ENCODE assay signal across 10 cellular contexts in genomic region chr1:151069103-151069486, GRCh38. TPM values are rescaled to one million over a fixed set of nuclear protein-coding genes. Genes with fewer than 3 reads are reported as not detected.
DNase-seq lines count a peak whose midpoint lies in the region; ATAC-seq and TF ChIP-seq lines count a peak whose summit lies in the region.
"Had no signal": no experiment of that assay in that cellular context is flagged by ENCODE, and none has a peak within 500 bp of the region (broad histone marks: within the 10 kb centered on the region; RNA-seq: fewer than 3 reads in every experiment).

No MANE protein-coding gene starts in this region.

- H3K27ac ChIP-seq in CD8-positive, alpha-beta T cell (ENCODE audit: low read depth, low read length) = no peak overlapping the region
- H3K27ac ChIP-seq in breast epithelium = peak overlapping the region; percentile 98 to 99

- POLR2A ChIA-PET in CD8-positive, alpha-beta T cell (lab: Charles Lee) = interaction anchor here (0.7 to 2.3 kb wide), 2 partner anchors 12 to 21 kb away, joined by 3 to 12 read pairs; no protein-coding TSS in a partner anchor

- peaks cover 65% of the 10 kb centered on the region for H3K79me2 ChIP-seq in Loucy (ENCODE audit: insufficient read depth, low read length)

- peaks cover 10% of the 10 kb centered on the region for H4K20me1 ChIP-seq in Loucy (ENCODE audit: insufficient read depth, low read length, poor library complexity, severe bottlenecking)

- H3K4me1 Mint-ChIP-seq in CD8-positive, alpha-beta T cell (ENCODE audit: low read depth) = peaks cover 27% of the 10 kb centered on the region
- peaks cover 25% of the 10 kb centered on the region for H3K4me1 Mint-ChIP-seq in osteocyte (ENCODE audit: unreplicated experiment)

- H3K27ac Mint-ChIP-seq in CD8-positive, alpha-beta T cell = peak overlapping the region; percentile 100
- peak overlapping the region; percentile 44 for H3K27ac Mint-ChIP-seq in osteocyte (ENCODE audit: unreplicated experiment)

- no peak for TF ChIP-seq CTCF in CD8-positive, alpha-beta T cell (IDR thresholded peaks at IDR 0.05)
- TF ChIP-seq CTCF in Loucy (conservative IDR thresholded peaks at IDR 0.05; ENCODE audit: low read length) (no peak), breast epithelium (IDR thresholded peaks at IDR 0.05) (no peak), osteocyte (IDR thresholded peaks at IDR 0.05) (no peak)

- intact Hi-C loops in CD8-positive, alpha-beta T cell (cut with DNase I, micrococcal nuclease) = no loop called here
- intact Hi-C loops in breast epithelium (cut with DNase I; ENCODE audit: low total_unique reads) = no loop called here

- H3K9me2 ChIP-seq in Loucy (replicated peaks; ENCODE audit: low read depth, low read length) = no peaks in the 10 kb centered on the region

- no peak for TF ChIP-seq POLR2A in breast epithelium (IDR thresholded peaks at IDR 0.05)

- no peaks in the 10 kb centered on the region for H3K36me3 ChIP-seq in CD8-positive, alpha-beta T cell (ENCODE audit: insufficient read depth, low read length)
- H3K36me3 ChIP-seq in Loucy (ENCODE audit: insufficient read depth, low read length) (peaks cover 12% of the 10 kb centered on the region), breast epithelium (no peaks in the 10 kb centered on the region)

- H3K4me2 ChIP-seq in Loucy (ENCODE audit: low read depth, low read length, poor library complexity, severe bottlenecking) = peak overlapping the region; percentile 68

- H3K4me1 ChIP-seq in CD8-positive, alpha-beta T cell (ENCODE audit: insufficient read depth, low read length) = peaks cover 11% of the 10 kb centered on the region
- H3K4me1 ChIP-seq in Loucy (ENCODE audit: insufficient read depth, low read length, poor library complexity, severe bottlenecking) (peaks cover 41% of the 10 kb centered on the region), breast epithelium (peaks cover 0 to 4% of the 10 kb centered on the region in 2 donors)

- ATAC-seq in CD8-positive, alpha-beta T cell = no peak

- CTCF ChIA-PET in CD8-positive, alpha-beta T cell (lab: Charles Lee) = interaction anchor here (7.5 kb wide), 1 partner anchor 9 kb away, joined by 72 read pairs; the partner anchor contains the start of genes CDC42SE1 and MLLT11

- H3K27me3 Mint-ChIP-seq in CD8-positive, alpha-beta T cell (ENCODE audit: low read depth) = no peaks in the 10 kb centered on the region
- no peaks in the 10 kb centered on the region for H3K27me3 Mint-ChIP-seq in osteocyte (ENCODE audit: unreplicated experiment)

- H2AFZ ChIP-seq in Loucy (ENCODE audit: low read length) = no peak overlapping the region

- no peaks in the 10 kb centered on the region for H3K9me3 ChIP-seq in CD8-positive, alpha-beta T cell (ENCODE audit: low read length)
- H3K9me3 ChIP-seq in Loucy (ENCODE audit: insufficient read depth, low read depth, low read length) (no peaks in the 10 kb centered on the region), breast epithelium (no peaks in the 10 kb centered on the region)

- H3K9ac ChIP-seq in Loucy (ENCODE audit: low read depth, low read length, poor library complexity, severe bottlenecking) = peak overlapping the region; percentile 98

- no peaks in the 10 kb centered on the region for H3K27me3 ChIP-seq in CD8-positive, alpha-beta T cell (ENCODE audit: insufficient read depth, low read length)
- H3K27me3 ChIP-seq in Loucy (ENCODE audit: insufficient read depth, low read length, poor library complexity, severe bottlenecking) (no peaks in the 10 kb centered on the region), breast epithelium (no peaks in the 10 kb centered on the region)

- DNase-seq in CD8-positive, alpha-beta T cell = no peak
- DNase-seq in breast epithelium (ENCODE audit: low spot score in 2 of 2) (no peak), osteocyte (ENCODE audit: extremely low spot score, unreplicated experiment) (no peak), COLO829 (ENCODE audit: low spot score) (no peak), EL (no peak), AG08396 (ENCODE audit: low spot score) (no peak), NCI-H1048 (lab: John Stamatoyannopoulos, UW) (no peak)
- DNase-seq: caudate nucleus, NCI-H748 treated with DMSO at 0.1 percent for 48 hours had no signal

- H3K4me3 Mint-ChIP-seq in CD8-positive, alpha-beta T cell = peak overlapping the region; percentile 99
- H3K4me3 Mint-ChIP-seq in osteocyte (ENCODE audit: unreplicated experiment) = peak overlapping the region; percentile 23

- no peak overlapping the region for H3K4me3 ChIP-seq in CD8-positive, alpha-beta T cell (ENCODE audit: low read depth, low read length)
- H3K4me3 ChIP-seq in Loucy (ENCODE audit: low read length, poor library complexity, severe bottlenecking) (peak overlapping the region; percentile 92), breast epithelium (no peak overlapping the region)

- H3F3A ChIP-seq in Loucy (ENCODE audit: low read depth) = peaks cover 7% of the 10 kb centered on the region; the same call in 1 of the 2 replicates

- H3K9me3 Mint-ChIP-seq in CD8-positive, alpha-beta T cell = no peaks in the 10 kb centered on the region
- H3K9me3 Mint-ChIP-seq in osteocyte (ENCODE audit: unreplicated experiment) = no peaks in the 10 kb centered on the region

- H3K36me3 Mint-ChIP-seq in CD8-positive, alpha-beta T cell = peaks cover 11% of the 10 kb centered on the region
- H3K36me3 Mint-ChIP-seq in osteocyte (ENCODE audit: unreplicated experiment) = peaks cover 14% of the 10 kb centered on the region

RNA-seq across cellular contexts. Expression of gene GABPB2, which starts 1.5 kb away (rescaled TPM):
- total RNA-seq in CD8-positive, alpha-beta T cell = 10 to 100 TPM; 20.0 to 21.9 TPM
- total RNA-seq in breast epithelium = 10 to 100 TPM; 19.5 to 32.0 (median 20.6) TPM
- 11.1 and 12.4 TPM in 2 replicates for total RNA-seq in osteocyte

RNA-seq across cellular contexts. Expression of gene MLLT11, which starts 8.9 kb away (rescaled TPM):
- total RNA-seq in CD8-positive, alpha-beta T cell = 1 to 10 TPM; 1.9 to 2.0 TPM
- total RNA-seq in breast epithelium (1 to 10 TPM in 2 of 3 donors, under 1 TPM in 1; 0.16 to 1.9 (median 1.3) TPM), osteocyte (21.0 and 22.1 TPM in 2 replicates)

RNA-seq across cellular contexts. Expression of gene CDC42SE1, which starts 9.7 kb away (rescaled TPM):
- total RNA-seq in CD8-positive, alpha-beta T cell = 100 to 1,000 TPM; 275 to 282 TPM
- total RNA-seq in breast epithelium (100 to 1,000 TPM in 1 of 3 donors, 10 to 100 TPM in 2; 49.4 to 130 (median 85.9) TPM), osteocyte (67.1 and 69.9 TPM in 2 replicates)

RNA-seq across cellular contexts. Expression of gene C1orf56, which starts 21.5 kb away (rescaled TPM):
- under 1 TPM; 0.30 to 0.56 TPM for total RNA-seq in CD8-positive, alpha-beta T cell
- total RNA-seq in breast epithelium = 1 to 10 TPM; 4.6 to 8.3 (median 7.6) TPM
- total RNA-seq in osteocyte = 4.7 and 5.2 TPM in 2 replicates

RNA-seq across cellular contexts. Expression of gene BNIPL, which starts 32.7 kb away (rescaled TPM):
- under 1 TPM; 0.08 to 0.47 TPM for total RNA-seq in CD8-positive, alpha-beta T cell
- total RNA-seq in breast epithelium = 10 to 100 TPM in 2 of 3 donors, under 1 TPM in 1; 0.16 to 47.1 (median 17.0) TPM
- total RNA-seq in osteocyte = 0.55 and 0.81 TPM in 2 replicates
